In genomic region chr1:173148538-173148937, GRCh38 we compare ENCODE assay signal across 28 cellular contexts.
"Had no signal": no experiment of that assay in that cellular context is flagged by ENCODE, and none has a peak within 500 bp of the region (broad histone marks: within the 10 kb centered on the region; RNA-seq: fewer than 3 reads in every experiment).

No MANE protein-coding gene starts in this region.

- H3K36me3 ChIP-seq: neural progenitor cell, neutrophil, right lobe of liver, suprapubic skin, thoracic aorta, tibial nerve, vagina had no signal

- H3K27me3 ChIP-seq: neural progenitor cell, neutrophil, right lobe of liver, suprapubic skin, tibial nerve, vagina had no signal

- H3K4me1 ChIP-seq: left ventricle myocardium inferior, neural progenitor cell, parathyroid adenoma, psoas muscle, right lobe of liver, tibial nerve, vagina had no signal

- H3K27ac ChIP-seq: left ventricle myocardium inferior, neural progenitor cell, neutrophil, parathyroid adenoma, psoas muscle, right lobe of liver, skin epidermis, suprapubic skin, thoracic aorta, tibial nerve, vagina had no signal

- H3K4me3 ChIP-seq: left ventricle myocardium inferior, neural progenitor cell, psoas muscle, right lobe of liver, skin epidermis, suprapubic skin, thoracic aorta, tibial nerve, vagina had no signal

- H3K9me3 ChIP-seq: neutrophil, right lobe of liver, vagina had no signal

- ATAC-seq: left colon; natural killer cell; psoas muscle; right lobe of liver; stimulated activated effector memory CD8-positive, alpha-beta T cell treated with anti-CD3 and anti-CD28 coated beads, Interleukin-12 subunit alpha, Interleukin-12 subunit beta, amount 100 ng/mL, for 72 hours had no signal

- DNase-seq: head of caudate nucleus; hippocampal formation; immature natural killer cell; kidney; left colon; left ventricle myocardium inferior; mammary epithelial cell; mesendoderm; naive B cell; natural killer cell; nephron progenitor cell; occipital lobe; psoas muscle; right lobe of liver; stimulated activated CD4-positive, alpha-beta T cell treated with anti-CD3 and anti-CD28 coated beads, Interleukin-12 subunit alpha, Interleukin-12 subunit beta, amount 100 ng/mL, for 4 hours; stimulated activated CD4-positive, alpha-beta T cell treated with anti-CD3 and anti-CD28 coated beads, Interleukin-15, amount 100 ng/mL, for 24 hours; stimulated activated CD4-positive, alpha-beta T cell treated with anti-CD3 and anti-CD28 coated beads, Interleukin-2, amount 100 ng/mL, for 24 hours; stimulated activated CD4-positive, alpha-beta T cell treated with anti-CD3 and anti-CD28 coated beads, Interleukin-4, amount 100 ng/mL, for 1 hour; stimulated activated naive CD4-positive, alpha-beta T cell had no signal
